Comparison of ENCODE assay signal across 16 cellular contexts in the genomic region with DNA sequence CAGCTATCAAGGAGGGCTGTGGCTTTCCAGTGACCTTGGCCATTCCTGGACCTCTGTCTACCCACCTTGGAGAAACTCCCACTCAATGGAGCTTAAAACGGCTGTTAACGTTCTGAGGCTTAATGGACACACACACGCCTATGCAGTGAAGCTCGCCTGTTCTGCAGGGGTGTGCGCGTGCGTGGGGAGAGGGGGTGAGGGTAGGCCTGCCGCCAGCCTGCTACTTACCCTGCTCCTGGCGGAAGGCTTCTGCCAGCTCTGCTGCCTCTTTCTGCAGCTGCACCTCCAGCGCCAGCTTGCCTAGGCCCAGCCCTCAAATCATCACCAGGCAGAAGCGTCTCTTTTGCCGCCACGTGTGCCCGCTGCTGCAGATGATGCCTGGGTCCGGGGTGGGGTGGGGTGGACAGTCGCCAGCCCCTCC.
"Had no signal": no experiment of that assay in that cellular context is flagged by ENCODE, and none has a peak within 500 bp of the region (broad histone marks: within the 10 kb centered on the region; RNA-seq: fewer than 3 reads in every experiment).

No MANE protein-coding gene starts in this region.

- H3K4me1 ChIP-seq: adrenal gland, gastroesophageal sphincter, heart right ventricle, lower lobe of right lung, right atrium auricular region, tibial nerve, vagina had no signal

- H3K27ac ChIP-seq: adrenal gland, gastroesophageal sphincter, heart right ventricle, lower lobe of right lung, right atrium auricular region, skin epidermis, tibial nerve, vagina had no signal

- DNase-seq: activated CD4-positive, alpha-beta memory T cell treated with anti-CD3 and anti-CD28 coated beads, Interleukin-2, amount 10 ng/mL, durations not matched to agents 7 days and 5 days; activated CD4-positive, alpha-beta T cell treated with anti-CD3 and anti-CD28 coated beads for 36 hours; activated effector memory CD4-positive, alpha-beta T cell treated with Interleukin-2 at 50 U/mL for 16 hours; activated T-cell treated with anti-CD3 and anti-CD28 coated beads, Interleukin-2, amount 50 U/mL, for 24 hours; adrenal gland; heart right ventricle; left cardiac atrium; lower lobe of right lung; occipital lobe; stimulated activated CD4-positive, alpha-beta T cell treated with anti-CD3 and anti-CD28 coated beads, Interleukin-4, amount 100 ng/mL, for 24 hours; stimulated activated naive CD4-positive, alpha-beta T cell had no signal

- H3K36me3 ChIP-seq: adrenal gland, gastroesophageal sphincter, heart right ventricle, lower lobe of right lung, right atrium auricular region, tibial nerve, vagina had no signal

- H3K27me3 ChIP-seq: adrenal gland, heart right ventricle, right atrium auricular region, tibial nerve, vagina had no signal

- ATAC-seq: activated CD4-positive, alpha-beta T cell treated with anti-CD3 and anti-CD28 coated beads for 36 hours; gastroesophageal sphincter; heart right ventricle; left cardiac atrium; lower lobe of right lung had no signal

- H3K4me3 ChIP-seq: adrenal gland, gastroesophageal sphincter, heart right ventricle, lower lobe of right lung, right atrium auricular region, skin epidermis, tibial nerve, vagina had no signal

- H3K9me3 ChIP-seq: adrenal gland, gastroesophageal sphincter, heart right ventricle, lower lobe of right lung, right atrium auricular region, tibial nerve, vagina had no signal
